1 cellular context compared by ENCODE assay signal in the genomic region with DNA sequence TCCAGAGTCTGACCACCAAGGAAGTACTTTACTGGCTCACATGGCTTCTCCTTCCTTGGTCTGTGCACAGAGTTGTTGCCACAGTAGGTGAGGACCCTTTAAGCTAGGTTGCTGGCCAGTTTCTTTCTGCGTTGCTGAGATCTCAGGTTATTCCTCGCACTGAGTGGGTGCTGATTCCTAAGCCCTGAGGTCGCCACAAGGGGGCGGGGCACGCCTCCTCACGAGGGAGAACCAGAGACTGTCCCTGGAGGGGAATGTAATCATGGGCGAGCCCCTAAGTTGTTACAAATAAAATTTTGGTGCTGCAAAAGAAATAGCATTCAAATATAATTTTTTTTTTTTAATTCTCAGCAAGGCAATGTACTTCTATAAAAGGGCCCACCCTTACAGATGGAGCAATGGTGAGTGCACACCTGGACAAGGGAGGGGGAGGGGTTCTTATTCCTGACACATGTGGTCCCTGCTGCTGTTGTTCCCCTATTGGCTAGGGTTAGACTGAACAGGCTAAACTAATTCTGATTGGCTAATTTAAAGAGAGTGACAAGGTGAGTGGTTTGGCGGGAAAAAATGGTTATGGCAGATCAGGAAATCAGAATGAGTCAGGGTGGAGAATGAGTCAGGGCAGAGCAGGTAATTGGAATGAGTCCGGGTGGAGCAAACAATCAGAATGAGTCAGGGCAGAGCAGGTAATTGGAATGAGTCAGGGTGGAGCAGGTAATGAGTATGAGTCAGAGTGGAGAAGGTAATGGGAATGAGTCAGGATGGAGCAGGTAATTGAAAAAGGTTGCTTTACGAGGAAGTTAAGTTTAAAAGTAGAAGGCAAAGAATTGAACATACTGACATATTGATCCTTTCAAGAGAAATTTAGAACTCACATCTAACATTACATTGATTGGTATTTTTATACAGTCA.
A peak's percentile ranks its signal among the peaks of the same experiment; 100 is the strongest.
TF ChIP-seq lines count a peak whose summit lies in the region.

No MANE protein-coding gene starts in this region.

TF ChIP-seq in HEK293, 187 proteins besides CTCF, POLR2A, EP300 and RAD21 (continued from another document):
- TF ChIP-seq, protein P1, sequence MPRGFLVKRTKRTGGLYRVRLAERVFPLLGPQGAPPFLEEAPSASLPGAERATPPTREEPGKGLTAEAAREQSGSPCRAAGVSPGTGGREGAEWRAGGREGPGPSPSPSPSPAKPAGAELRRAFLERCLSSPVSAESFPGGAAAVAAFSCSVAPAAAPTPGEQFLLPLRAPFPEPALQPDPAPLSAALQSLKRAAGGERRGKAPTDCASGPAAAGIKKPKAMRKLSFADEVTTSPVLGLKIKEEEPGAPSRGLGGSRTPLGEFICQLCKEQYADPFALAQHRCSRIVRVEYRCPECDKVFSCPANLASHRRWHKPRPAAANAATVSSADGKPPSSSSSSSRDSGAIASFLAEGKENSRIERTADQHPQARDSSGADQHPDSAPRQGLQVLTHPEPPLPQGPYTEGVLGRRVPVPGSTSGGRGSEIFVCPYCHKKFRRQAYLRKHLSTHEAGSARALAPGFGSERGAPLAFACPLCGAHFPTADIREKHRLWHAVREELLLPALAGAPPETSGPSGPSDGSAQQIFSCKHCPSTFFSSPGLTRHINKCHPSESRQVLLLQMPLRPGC (tag by site-specific recombination; IDR thresholded peaks at IDR 0.05): peak; percentile 56; the same call in 1 of the 2 replicates
- TF ChIP-seq, protein P2, sequence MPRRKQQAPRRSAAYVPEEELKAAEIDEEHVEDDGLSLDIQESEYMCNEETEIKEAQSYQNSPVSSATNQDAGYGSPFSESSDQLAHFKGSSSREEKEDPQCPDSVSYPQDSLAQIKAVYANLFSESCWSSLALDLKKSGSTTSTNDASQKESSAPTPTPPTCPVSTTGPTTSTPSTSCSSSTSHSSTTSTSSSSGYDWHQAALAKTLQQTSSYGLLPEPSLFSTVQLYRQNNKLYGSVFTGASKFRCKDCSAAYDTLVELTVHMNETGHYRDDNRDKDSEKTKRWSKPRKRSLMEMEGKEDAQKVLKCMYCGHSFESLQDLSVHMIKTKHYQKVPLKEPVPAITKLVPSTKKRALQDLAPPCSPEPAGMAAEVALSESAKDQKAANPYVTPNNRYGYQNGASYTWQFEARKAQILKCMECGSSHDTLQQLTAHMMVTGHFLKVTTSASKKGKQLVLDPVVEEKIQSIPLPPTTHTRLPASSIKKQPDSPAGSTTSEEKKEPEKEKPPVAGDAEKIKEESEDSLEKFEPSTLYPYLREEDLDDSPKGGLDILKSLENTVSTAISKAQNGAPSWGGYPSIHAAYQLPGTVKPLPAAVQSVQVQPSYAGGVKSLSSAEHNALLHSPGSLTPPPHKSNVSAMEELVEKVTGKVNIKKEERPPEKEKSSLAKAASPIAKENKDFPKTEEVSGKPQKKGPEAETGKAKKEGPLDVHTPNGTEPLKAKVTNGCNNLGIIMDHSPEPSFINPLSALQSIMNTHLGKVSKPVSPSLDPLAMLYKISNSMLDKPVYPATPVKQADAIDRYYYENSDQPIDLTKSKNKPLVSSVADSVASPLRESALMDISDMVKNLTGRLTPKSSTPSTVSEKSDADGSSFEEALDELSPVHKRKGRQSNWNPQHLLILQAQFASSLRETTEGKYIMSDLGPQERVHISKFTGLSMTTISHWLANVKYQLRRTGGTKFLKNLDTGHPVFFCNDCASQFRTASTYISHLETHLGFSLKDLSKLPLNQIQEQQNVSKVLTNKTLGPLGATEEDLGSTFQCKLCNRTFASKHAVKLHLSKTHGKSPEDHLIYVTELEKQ (tag by site-specific recombination; IDR thresholded peaks at IDR 0.05; ENCODE audit: borderline replicate concordance): peak; percentile 76; the same call in 1 of the 2 replicates
- 0 out of 2 replicates have a peak, but pooled peaks have one; percentile 34 for TF ChIP-seq RBAK (tag by site-specific recombination; IDR thresholded peaks at IDR 0.05)
